Comparison of ENCODE assay signal across 1 cellular context in genomic region chr1:2575801-2576663, GRCh38.
TF ChIP-seq lines count a peak whose summit lies in the region.

No MANE protein-coding gene starts in this region.

TF ChIP-seq in K562, 482 proteins besides CTCF, POLR2A, EP300 and RAD21:
- TF ChIP-seq SUPT5H (IDR thresholded peaks at IDR 0.05) (no peak), NR2C2 (CRISPR knock-in tag; IDR thresholded peaks at IDR 0.05) (no peak), NR2C2 (tag; IDR thresholded peaks at IDR 0.05) (no peak), RNF219 (CRISPR knock-in tag; IDR thresholded peaks at IDR 0.05) (no peak), ERF (CRISPR knock-in tag; IDR thresholded peaks at IDR 0.05) (no peak), ZNF644 (tag; IDR thresholded peaks at IDR 0.05; ENCODE audit: low read depth) (no peak), THAP7 (CRISPR knock-in tag; IDR thresholded peaks at IDR 0.05) (no peak), ZNF584 (CRISPR knock-in tag; IDR thresholded peaks at IDR 0.05; ENCODE audit: low read depth) (no peak), PREB (CRISPR knock-in tag; IDR thresholded peaks at IDR 0.05) (no peak)
